ENCODE assay signal across 13 cellular contexts in the genomic region with DNA sequence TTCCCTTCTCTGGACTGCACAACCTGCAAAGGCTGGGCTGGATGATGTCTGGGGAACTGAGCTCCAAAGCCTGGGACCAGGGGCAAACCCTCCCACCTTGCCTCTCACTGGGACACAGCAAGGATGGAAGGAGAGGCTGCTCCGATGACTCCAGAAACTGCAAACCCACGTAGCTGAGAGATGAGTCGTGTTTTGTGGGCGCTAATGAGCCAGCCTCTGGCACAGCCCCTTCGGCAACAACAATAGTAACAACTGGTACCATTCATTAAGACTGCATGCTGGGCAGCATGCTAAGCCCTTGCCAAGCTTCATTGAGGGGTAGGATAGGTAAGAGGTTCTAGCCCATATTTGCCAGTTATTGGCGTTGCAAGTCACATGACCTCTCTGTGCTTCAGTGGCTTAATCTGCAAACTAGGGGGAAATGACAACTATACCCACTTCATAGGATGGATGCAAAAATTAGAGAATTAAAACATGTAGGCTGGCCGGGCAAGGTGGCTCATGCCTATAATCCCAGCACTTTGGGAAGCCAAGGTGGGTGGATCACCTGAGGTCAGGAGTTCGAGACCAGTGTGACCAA.
DNase-seq lines count a peak whose midpoint lies in the region; ATAC-seq and TF ChIP-seq lines count a peak whose summit lies in the region.
"Had no signal": no experiment of that assay in that cellular context is flagged by ENCODE, and none has a peak within 500 bp of the region (broad histone marks: within the 10 kb centered on the region; RNA-seq: fewer than 3 reads in every experiment).

No MANE protein-coding gene starts in this region.

- intact Hi-C loops in uterus (cut with DNase I; ENCODE audit: low total_unique reads) = no loop called here

- H3K36me3 ChIP-seq in uterus = no peaks in the 10 kb centered on the region
- H3K36me3 ChIP-seq: sigmoid colon had no signal

- H3K9me3 ChIP-seq in uterus = no peaks in the 10 kb centered on the region
- H3K9me3 ChIP-seq: sigmoid colon had no signal

- H3K27ac ChIP-seq in uterus = no peak overlapping the region
- H3K27ac ChIP-seq: C4-2B, hepatocyte, PC-9, sigmoid colon had no signal

- H3K4me3 ChIP-seq in astrocyte of the spinal cord (ENCODE audit: low read depth, low read length) = no peak overlapping the region
- H3K4me3 ChIP-seq in uterus = no peak overlapping the region
- H3K4me3 ChIP-seq: hepatocyte, PC-9, sigmoid colon had no signal

- peak; percentile 76 for DNase-seq in AG08396 (ENCODE audit: low spot score)
- DNase-seq in HT1080 (ENCODE audit: low read depth) = peak; percentile 89
- DNase-seq in astrocyte of the spinal cord (ENCODE audit: low read depth, low spot score) = peak; percentile 37
- DNase-seq in iris pigment epithelial cell (ENCODE audit: low read depth) = peak; percentile 59
- no peak for DNase-seq in uterus
- DNase-seq in NCI-H345 (lab: John Stamatoyannopoulos, UW) = no peak
- no peak for DNase-seq in GM20000 (ENCODE audit: low spot score)
- DNase-seq: NCI-H187, sigmoid colon had no signal

- TF ChIP-seq CTCF in astrocyte of the spinal cord (IDR thresholded peaks at IDR 0.05; ENCODE audit: low read depth, low read length) (no peak), uterus (IDR thresholded peaks at IDR 0.05) (no peak), GM20000 (IDR thresholded peaks at IDR 0.05; ENCODE audit: extremely low read depth, missing control alignments) (no peak)

- H3K4me1 ChIP-seq in uterus = no peaks in the 10 kb centered on the region

- in situ Hi-C loops in astrocyte of the spinal cord (cut with HindIII; ENCODE audit: low sequenced_read_pairs) = no loop called here

- no peak for ATAC-seq in HG02973 (IDR thresholded peaks at IDR 0.05; ENCODE audit: unreplicated experiment)

- no peaks in the 10 kb centered on the region for H3K27me3 ChIP-seq in uterus
- H3K27me3 ChIP-seq: hepatocyte, sigmoid colon had no signal

- TF ChIP-seq POLR2A in uterus (IDR thresholded peaks at IDR 0.05) = no peak

Comparison
In these comparisons a context has a peak if more than half of its experiments do, and no peak if none do; other contexts are left out.
1. DNase-seq: peak in AG08396 (single experiment), HT1080 (single experiment), astrocyte of the spinal cord (single experiment) and iris pigment epithelial cell (single experiment); none in uterus (0 of 2), NCI-H345 (single experiment) and GM20000 (single experiment).